Comparison of ENCODE assay signal across 1 cellular context in the genomic region with DNA sequence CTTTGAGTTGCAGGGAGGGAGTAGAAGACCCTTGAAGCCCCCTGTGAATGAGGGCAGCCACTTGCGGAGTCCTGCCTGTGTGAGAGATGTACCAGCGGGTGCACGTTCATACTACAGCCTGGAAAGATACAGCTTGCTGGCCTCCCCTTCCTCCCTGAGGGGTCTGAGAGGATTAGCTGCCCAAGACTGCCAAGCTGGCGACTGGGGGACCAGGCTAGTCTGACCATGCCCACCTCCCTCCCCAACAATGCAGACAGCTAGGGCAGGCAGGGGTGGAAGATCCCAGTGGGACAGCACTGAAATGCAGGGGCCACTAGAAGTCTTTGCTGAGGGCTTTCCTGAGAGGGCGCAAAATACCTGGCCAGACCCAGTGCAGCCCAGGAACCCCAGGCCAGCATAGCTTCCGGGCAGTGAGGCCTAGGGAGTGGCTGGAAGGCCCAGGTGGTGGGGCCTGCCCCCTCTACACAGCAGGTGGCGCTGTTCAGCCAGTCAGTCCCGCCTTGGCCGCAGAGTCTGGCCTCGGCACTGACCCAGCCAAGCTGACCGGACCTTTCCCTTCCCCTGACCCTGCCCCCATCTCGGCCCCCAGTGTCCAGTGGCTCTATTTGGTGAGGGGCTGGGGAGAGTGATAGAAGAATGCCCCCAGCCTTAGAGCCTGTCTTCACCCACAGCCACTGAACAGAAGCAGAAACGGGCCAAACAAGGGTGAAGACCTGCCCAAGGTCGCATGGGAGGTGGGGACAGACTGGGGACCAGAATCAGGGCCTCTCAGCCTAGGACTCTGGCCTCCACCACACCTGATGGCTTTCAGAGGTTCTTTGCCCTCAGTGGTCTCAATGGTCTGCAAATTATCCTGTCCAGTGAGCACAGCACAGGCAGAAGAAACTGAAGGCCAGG.
TF ChIP-seq lines count a peak whose summit lies in the region.

No MANE protein-coding gene starts in this region.

TF ChIP-seq in IMR-90, 13 proteins besides CTCF, POLR2A, EP300 and RAD21:
- TF ChIP-seq SMC3 (IDR thresholded peaks at IDR 0.05; ENCODE audit: low read depth, low read length), result peak; percentile 80
- TF ChIP-seq MAFK (IDR thresholded peaks at IDR 0.05; ENCODE audit: low read depth, low read length), result no peak
- TF ChIP-seq MXI1 (IDR thresholded peaks at IDR 0.05; ENCODE audit: borderline replicate concordance, low read depth, low read length), result no peak
- peak; percentile 66; the same call in 1 of the 2 replicates for TF ChIP-seq MAZ (IDR thresholded peaks at IDR 0.05; ENCODE audit: borderline replicate concordance, low read depth, low read length)
